28 cellular contexts compared by ENCODE assay signal in genomic region chr20:32641464-32641863, GRCh38. TPM values are rescaled to one million over a fixed set of nuclear protein-coding genes. Genes with fewer than 3 reads are reported as not detected.
"Had no signal": no experiment of that assay in that cellular context is flagged by ENCODE, and none has a peak within 500 bp of the region (broad histone marks: within the 10 kb centered on the region; RNA-seq: fewer than 3 reads in every experiment).

No MANE protein-coding gene starts in this region.

- H3K27ac ChIP-seq: stomach, suprapubic skin, testis, thoracic aorta, thyroid gland, tibial artery, tibial nerve, transverse colon, upper lobe of left lung, upper lobe of right lung, uterus, vagina had no signal

- H3K27me3 Mint-ChIP-seq: stimulated activated naive B cell treated with anti-CD40 and anti-IgM and Interleukin-4, amounts not matched to agents 10 μg/mL and 1 μg/mL and 100 μg/mL, for 72 hours; stimulated activated naive CD8-positive, alpha-beta T cell treated with anti-CD3 and anti-CD28 coated beads, Interleukin-15, Interleukin-2, amounts not matched to agents 100 ng/mL and 50 ng/mL, for 24 hours had no signal

- H3K4me1 Mint-ChIP-seq: stimulated activated effector memory CD8-positive, alpha-beta T cell treated with anti-CD3 and anti-CD28 coated beads, Interleukin-12 subunit alpha, Interleukin-12 subunit beta, amount 100 ng/mL, for 72 hours; stimulated activated memory B cell treated with anti-CD40 and anti-IgM and Interleukin-4, amounts not matched to agents 10 μg/mL and 1 μg/mL and 100 μg/mL, for 72 hours; stimulated activated naive B cell treated with anti-CD40 and anti-IgM and Interleukin-4, amounts not matched to agents 10 μg/mL and 1 μg/mL and 100 μg/mL, for 72 hours; stimulated activated naive CD8-positive, alpha-beta T cell treated with anti-CD3 and anti-CD28 coated beads, Interleukin-15, amount 100 ng/mL, for 72 hours had no signal

- ATAC-seq: stimulated activated effector memory CD8-positive, alpha-beta T cell treated with anti-CD3 and anti-CD28 coated beads, Interleukin-12 subunit alpha, Interleukin-12 subunit beta, amount 100 ng/mL, for 72 hours; stimulated activated memory B cell treated with anti-CD40 and anti-IgM and Interleukin-4, amounts not matched to agents 10 μg/mL and 1 μg/mL and 100 μg/mL, for 72 hours; stimulated activated naive B cell treated with anti-CD40 and anti-IgM and Interleukin-4, amounts not matched to agents 10 μg/mL and 1 μg/mL and 100 μg/mL, for 72 hours; stimulated activated naive CD8-positive, alpha-beta T cell treated with anti-CD3 and anti-CD28 coated beads, Interleukin-15, amount 100 ng/mL, for 72 hours; stimulated activated naive CD8-positive, alpha-beta T cell treated with anti-CD3 and anti-CD28 coated beads, Interleukin-15, Interleukin-2, amounts not matched to agents 100 U/mL and 50 U/mL, for 24 hours; upper lobe of right lung had no signal

- H3K27ac Mint-ChIP-seq: stimulated activated effector memory CD8-positive, alpha-beta T cell treated with anti-CD3 and anti-CD28 coated beads, Interleukin-12 subunit alpha, Interleukin-12 subunit beta, amount 100 ng/mL, for 72 hours; stimulated activated memory B cell treated with anti-CD40 and anti-IgM and Interleukin-4, amounts not matched to agents 10 μg/mL and 1 μg/mL and 100 μg/mL, for 72 hours; stimulated activated naive B cell treated with anti-CD40 and anti-IgM and Interleukin-4, amounts not matched to agents 10 μg/mL and 1 μg/mL and 100 μg/mL, for 72 hours; stimulated activated naive CD8-positive, alpha-beta T cell treated with anti-CD3 and anti-CD28 coated beads, Interleukin-15, Interleukin-2, amounts not matched to agents 100 ng/mL and 50 ng/mL, for 24 hours; type B pancreatic cell had no signal

- H3K36me3 Mint-ChIP-seq: stimulated activated effector memory CD8-positive, alpha-beta T cell treated with anti-CD3 and anti-CD28 coated beads, Interleukin-12 subunit alpha, Interleukin-12 subunit beta, amount 100 ng/mL, for 72 hours; stimulated activated memory B cell treated with anti-CD40 and anti-IgM and Interleukin-4, amounts not matched to agents 10 μg/mL and 1 μg/mL and 100 μg/mL, for 72 hours; stimulated activated naive B cell treated with anti-CD40 and anti-IgM and Interleukin-4, amounts not matched to agents 10 μg/mL and 1 μg/mL and 100 μg/mL, for 72 hours; type B pancreatic cell had no signal

- H3K9me3 ChIP-seq: stomach, suprapubic skin, testis, thoracic aorta, thyroid gland, tibial artery, tibial nerve, transverse colon, upper lobe of left lung, upper lobe of right lung, uterus, vagina had no signal

- DNase-seq: stimulated activated CD4-positive, alpha-beta T cell treated with anti-CD3 and anti-CD28 coated beads, Interleukin-2, amount 100 ng/mL, for 48 hours; stimulated activated CD4-positive, alpha-beta T cell treated with anti-CD3 and anti-CD28 coated beads, Interleukin-4, amount 100 ng/mL, for 1 hour; stimulated activated CD4-positive, alpha-beta T cell treated with anti-CD3 and anti-CD28 coated beads, Interleukin-4, amount 100 ng/mL, for 24 hours; stimulated activated CD4-positive, alpha-beta T cell treated with anti-CD3 and anti-CD28 coated beads, Interleukin-4, amount 100 ng/mL, for 4 hours; stimulated activated CD8-positive, alpha-beta memory T cell treated with anti-CD3 and anti-CD28 coated beads, Interleukin-4, amount 100 ng/mL, for 48 hours; stimulated activated naive B cell treated with anti-CD40 and anti-IgM and Interleukin-4, amounts not matched to agents 10 μg/mL and 1 μg/mL and 100 μg/mL, for 72 hours; stimulated activated naive CD4-positive, alpha-beta T cell; stimulated activated naive CD4-positive, alpha-beta T cell treated with Interleukin-2 at 50 U/mL for 16 hours; stimulated activated naive CD8-positive, alpha-beta T cell treated with anti-CD3 and anti-CD28 coated beads, Interleukin-15, amount 100 ng/mL, for 72 hours; stimulated activated naive CD8-positive, alpha-beta T cell treated with anti-CD3 and anti-CD28 coated beads, Interleukin-15, Interleukin-2, amounts not matched to agents 100 U/mL and 50 U/mL, for 24 hours; stomach; substantia nigra; testis; thyroid gland; tibial artery; transverse colon; upper lobe of left lung; upper lobe of right lung; uterus had no signal

- FAIRE-seq: urothelium cell line had no signal

- H3K4me3 ChIP-seq: stomach, suprapubic skin, testis, thoracic aorta, thyroid gland, tibial artery, tibial nerve, transverse colon, upper lobe of left lung, upper lobe of right lung, uterus, vagina had no signal

- H3K4me1 ChIP-seq: stomach, thyroid gland, tibial artery, tibial nerve, transverse colon, upper lobe of left lung, upper lobe of right lung, uterus, vagina had no signal

- H3K9me3 Mint-ChIP-seq: stimulated activated effector memory CD8-positive, alpha-beta T cell treated with anti-CD3 and anti-CD28 coated beads, Interleukin-12 subunit alpha, Interleukin-12 subunit beta, amount 100 ng/mL, for 72 hours; stimulated activated memory B cell treated with anti-CD40 and anti-IgM and Interleukin-4, amounts not matched to agents 10 μg/mL and 1 μg/mL and 100 μg/mL, for 72 hours; stimulated activated naive B cell treated with anti-CD40 and anti-IgM and Interleukin-4, amounts not matched to agents 10 μg/mL and 1 μg/mL and 100 μg/mL, for 72 hours; stimulated activated naive CD8-positive, alpha-beta T cell treated with anti-CD3 and anti-CD28 coated beads, Interleukin-15, amount 100 ng/mL, for 72 hours; stimulated activated naive CD8-positive, alpha-beta T cell treated with anti-CD3 and anti-CD28 coated beads, Interleukin-15, Interleukin-2, amounts not matched to agents 100 ng/mL and 50 ng/mL, for 24 hours; type B pancreatic cell had no signal

- H3K4me3 Mint-ChIP-seq: stimulated activated effector memory CD8-positive, alpha-beta T cell treated with anti-CD3 and anti-CD28 coated beads, Interleukin-12 subunit alpha, Interleukin-12 subunit beta, amount 100 ng/mL, for 72 hours; stimulated activated memory B cell treated with anti-CD40 and anti-IgM and Interleukin-4, amounts not matched to agents 10 μg/mL and 1 μg/mL and 100 μg/mL, for 72 hours; stimulated activated naive B cell treated with anti-CD40 and anti-IgM and Interleukin-4, amounts not matched to agents 10 μg/mL and 1 μg/mL and 100 μg/mL, for 72 hours; stimulated activated naive CD8-positive, alpha-beta T cell treated with anti-CD3 and anti-CD28 coated beads, Interleukin-15, amount 100 ng/mL, for 72 hours; stimulated activated naive CD8-positive, alpha-beta T cell treated with anti-CD3 and anti-CD28 coated beads, Interleukin-15, Interleukin-2, amounts not matched to agents 100 ng/mL and 50 ng/mL, for 24 hours; type B pancreatic cell had no signal

- H3K27me3 ChIP-seq: stomach, suprapubic skin, testis, thyroid gland, tibial artery, tibial nerve, transverse colon, upper lobe of left lung, upper lobe of right lung, uterus, vagina had no signal

- H3K36me3 ChIP-seq: stomach, suprapubic skin, thoracic aorta, thyroid gland, tibial artery, tibial nerve, transverse colon, upper lobe of left lung, upper lobe of right lung, uterus, vagina had no signal

RNA-seq across cellular contexts. Expression of gene C20orf203, which starts 32.3 kb away (rescaled TPM):
- total RNA-seq: vagina had no signal
